ENCODE assay signal across 10 cellular contexts in the genomic region with DNA sequence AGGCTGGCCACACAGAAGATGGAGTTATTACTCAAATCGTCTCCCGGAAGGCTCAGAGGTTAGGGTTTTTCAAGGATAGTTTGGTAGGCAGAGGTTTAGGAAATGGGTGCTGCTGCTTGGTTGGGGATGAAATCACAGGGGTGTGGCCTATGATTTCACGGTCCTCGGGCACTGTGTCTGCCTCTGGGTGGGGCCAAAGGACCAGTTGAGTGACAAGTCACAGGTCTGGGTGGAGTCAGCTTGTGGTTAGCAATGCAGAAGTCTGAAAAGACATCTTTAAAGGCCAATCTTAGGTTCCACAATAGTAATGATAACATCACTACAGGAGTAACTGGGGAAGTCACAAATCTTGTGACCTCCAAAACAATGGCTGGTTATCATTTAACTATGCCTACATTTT.
DNase-seq lines count a peak whose midpoint lies in the region; ATAC-seq, FAIRE-seq and TF ChIP-seq lines count a peak whose summit lies in the region.
"Had no signal": no experiment of that assay in that cellular context is flagged by ENCODE, and none has a peak within 500 bp of the region (broad histone marks: within the 10 kb centered on the region; RNA-seq: fewer than 3 reads in every experiment).

No MANE protein-coding gene starts in this region.

- WGBS in small intestine, 3 donors = 51 to 62% (median 52%) methylated on average over 4 of the region's 4 CpGs

- H3K9me3 ChIP-seq in small intestine (ENCODE audit: control insufficient read depth, low read depth) = no peaks in the 10 kb centered on the region
- no peaks in the 10 kb centered on the region for H3K9me3 ChIP-seq in A673 (ENCODE audit: low read depth, low read length, poor library complexity, severe bottlenecking)
- H3K9me3 ChIP-seq: BE2C had no signal

- POLR2A ChIA-PET in activated CD8-positive, alpha-beta T cell treated with anti-CD3 and anti-CD28 coated beads for 36 hours (lab: Charles Lee) = no interaction called here
- POLR2A ChIA-PET in activated CD8-positive, alpha-beta T cell treated with anti-CD3 and anti-CD28 coated beads, Interleukin-2, amount 10 ng/mL, durations not matched to agents 7 days and 5 days (lab: Charles Lee) = no interaction called here
- POLR2A ChIA-PET in A673 (lab: Charles Lee; ENCODE audit: low non-redundant PET) = no interaction called here

- H3K36me3 ChIP-seq in small intestine (ENCODE audit: control insufficient read depth in 2 of 2, insufficient read depth in 2 of 2, low read length in 2 of 2) (no peaks in the 10 kb centered on the region), A673 (ENCODE audit: insufficient read depth, low read length, poor library complexity, severe bottlenecking) (no peaks in the 10 kb centered on the region)
- H3K36me3 ChIP-seq: BE2C had no signal

- ATAC-seq in activated CD8-positive, alpha-beta T cell treated with anti-CD3 and anti-CD28 coated beads for 36 hours = no peak
- no peak for ATAC-seq in activated CD8-positive, alpha-beta T cell treated with anti-CD3 and anti-CD28 coated beads, Interleukin-2, amount 10 ng/mL, durations not matched to agents 7 days and 5 days
- ATAC-seq in HG03139 (IDR thresholded peaks at IDR 0.05; ENCODE audit: unreplicated experiment) = peak; percentile 80

- H3K27me3 Mint-ChIP-seq in activated CD8-positive, alpha-beta T cell treated with anti-CD3 and anti-CD28 coated beads for 36 hours = no peaks in the 10 kb centered on the region
- no peaks in the 10 kb centered on the region for H3K27me3 Mint-ChIP-seq in activated CD8-positive, alpha-beta T cell treated with anti-CD3 and anti-CD28 coated beads, Interleukin-2, amount 10 ng/mL, durations not matched to agents 7 days and 5 days (ENCODE audit: low read depth)

- H3K27ac Mint-ChIP-seq in activated CD8-positive, alpha-beta T cell treated with anti-CD3 and anti-CD28 coated beads for 36 hours = no peak overlapping the region
- H3K27ac Mint-ChIP-seq in activated CD8-positive, alpha-beta T cell treated with anti-CD3 and anti-CD28 coated beads, Interleukin-2, amount 10 ng/mL, durations not matched to agents 7 days and 5 days = no peak overlapping the region

- CTCF ChIA-PET in activated CD8-positive, alpha-beta T cell treated with anti-CD3 and anti-CD28 coated beads for 36 hours (lab: Charles Lee) = no interaction called here
- CTCF ChIA-PET in activated CD8-positive, alpha-beta T cell treated with anti-CD3 and anti-CD28 coated beads, Interleukin-2, amount 10 ng/mL, durations not matched to agents 7 days and 5 days (lab: Charles Lee) = no interaction called here
- CTCF ChIA-PET in A673 (lab: Charles Lee) = no interaction called here

- BruUV-seq in A673 (replicated peaks; lab: Mats Ljungman, UMichigan) = no TSS peak

- in situ Hi-C loops in SK-MEL-5 (cut with HindIII; ENCODE audit: low pct_unique_long_range_greater_than_20kb, low sequenced_read_pairs) = no loop called here
- in situ Hi-C loops in G401 (cut with HindIII; ENCODE audit: low sequenced_read_pairs) = no loop called here

- peaks cover 1% of the 10 kb centered on the region for H3K9me3 Mint-ChIP-seq in activated CD8-positive, alpha-beta T cell treated with anti-CD3 and anti-CD28 coated beads for 36 hours
- H3K9me3 Mint-ChIP-seq in activated CD8-positive, alpha-beta T cell treated with anti-CD3 and anti-CD28 coated beads, Interleukin-2, amount 10 ng/mL, durations not matched to agents 7 days and 5 days (ENCODE audit: insufficient read depth) = no peaks in the 10 kb centered on the region

- no peak overlapping the region for H3K4me3 ChIP-seq in small intestine (ENCODE audit: low read depth in 1 of 2, low read length in 2 of 2)
- no peak overlapping the region for H3K4me3 ChIP-seq in A673 (ENCODE audit: low read depth, low read length, poor library complexity, severe bottlenecking)

- H3K36me3 Mint-ChIP-seq in activated CD8-positive, alpha-beta T cell treated with anti-CD3 and anti-CD28 coated beads for 36 hours (ENCODE audit: low read depth) = no peaks in the 10 kb centered on the region
- H3K36me3 Mint-ChIP-seq in activated CD8-positive, alpha-beta T cell treated with anti-CD3 and anti-CD28 coated beads, Interleukin-2, amount 10 ng/mL, durations not matched to agents 7 days and 5 days (ENCODE audit: low read depth) = no peaks in the 10 kb centered on the region

- no peak overlapping the region for H3K4me3 Mint-ChIP-seq in activated CD8-positive, alpha-beta T cell treated with anti-CD3 and anti-CD28 coated beads for 36 hours
- no peak overlapping the region for H3K4me3 Mint-ChIP-seq in activated CD8-positive, alpha-beta T cell treated with anti-CD3 and anti-CD28 coated beads, Interleukin-2, amount 10 ng/mL, durations not matched to agents 7 days and 5 days

- FAIRE-seq in small intestine (lab: Jason Lieb, UNC) = no peak

- H3K4me1 Mint-ChIP-seq in activated CD8-positive, alpha-beta T cell treated with anti-CD3 and anti-CD28 coated beads for 36 hours (ENCODE audit: low read depth) = no peaks in the 10 kb centered on the region
- H3K4me1 Mint-ChIP-seq in activated CD8-positive, alpha-beta T cell treated with anti-CD3 and anti-CD28 coated beads, Interleukin-2, amount 10 ng/mL, durations not matched to agents 7 days and 5 days (ENCODE audit: low read depth) = no peaks in the 10 kb centered on the region

- TF ChIP-seq CTCF in activated CD8-positive, alpha-beta T cell treated with anti-CD3 and anti-CD28 coated beads for 36 hours (IDR thresholded peaks at IDR 0.05) = no peak
- no peak for TF ChIP-seq CTCF in A673 (conservative IDR thresholded peaks at IDR 0.05; ENCODE audit: low read depth, low read length)

- intact Hi-C loops in activated CD8-positive, alpha-beta T cell treated with anti-CD3 and anti-CD28 coated beads for 36 hours (cut with micrococcal nuclease) = no loop called here
- intact Hi-C loops in A673 (cut with micrococcal nuclease; ENCODE audit: unreplicated experiment) = no loop called here

- H3K27me3 ChIP-seq in small intestine (ENCODE audit: control insufficient read depth in 2 of 2, insufficient read depth in 2 of 2, low read length in 2 of 2) = no peaks in the 10 kb centered on the region
- H3K27me3 ChIP-seq in A673 (replicated peaks; ENCODE audit: insufficient read depth, low read depth, low read length, poor library complexity) = no peaks in the 10 kb centered on the region
- H3K27me3 ChIP-seq: BE2C had no signal

- peak; percentile 5 for DNase-seq in activated CD8-positive, alpha-beta T cell treated with anti-CD3 and anti-CD28 coated beads for 36 hours
- DNase-seq in activated CD8-positive, alpha-beta T cell treated with anti-CD3 and anti-CD28 coated beads, Interleukin-2, amount 10 ng/mL, durations not matched to agents 7 days and 5 days = no peak
- DNase-seq in SK-MEL-5 (ENCODE audit: low read depth, low spot score) = peak; percentile 38
- peak; percentile 17 for DNase-seq in small intestine
- no peak for DNase-seq in NCI-H187 treated with DMSO at 0.1 percent for 48 hours (lab: John Stamatoyannopoulos, UW)
- DNase-seq in A673 (ENCODE audit: low spot score) = no peak
- no peak for DNase-seq in G401 (ENCODE audit: low spot score)
- DNase-seq: activated CD4-positive, alpha-beta T cell treated with anti-CD3 and anti-CD28 coated beads for 48 hours; BE2C had no signal

- H3K4me1 ChIP-seq in small intestine (ENCODE audit: control insufficient read depth in 2 of 2, insufficient read depth in 1 of 2, low read depth in 1 of 2, low read length in 1 of 2) (no peaks in the 10 kb centered on the region), A673 (ENCODE audit: insufficient read depth, low read length, poor library complexity, severe bottlenecking) (no peaks in the 10 kb centered on the region)
- H3K4me1 ChIP-seq: BE2C had no signal

- no peak overlapping the region for H3K27ac ChIP-seq in small intestine (ENCODE audit: low read depth in 1 of 2, low read length in 1 of 2)
- H3K27ac ChIP-seq in A673 (ENCODE audit: low read depth, low read length, poor library complexity, severe bottlenecking) = no peak overlapping the region

Comparison
In these comparisons a context has a peak if more than half of its experiments do, and no peak if none do; other contexts are left out.
1. DNase-seq: peak in activated CD8-positive, alpha-beta T cell treated with anti-CD3 and anti-CD28 coated beads for 36 hours (single experiment), SK-MEL-5 (single experiment) and small intestine (single experiment); none in activated CD8-positive, alpha-beta T cell treated with anti-CD3 and anti-CD28 coated beads, Interleukin-2, amount 10 ng/mL, durations not matched to agents 7 days and 5 days (single experiment), NCI-H187 treated with DMSO at 0.1 percent for 48 hours (single experiment), A673 (single experiment) and G401 (single experiment).